24 cellular contexts compared by ENCODE assay signal in the genomic region with DNA sequence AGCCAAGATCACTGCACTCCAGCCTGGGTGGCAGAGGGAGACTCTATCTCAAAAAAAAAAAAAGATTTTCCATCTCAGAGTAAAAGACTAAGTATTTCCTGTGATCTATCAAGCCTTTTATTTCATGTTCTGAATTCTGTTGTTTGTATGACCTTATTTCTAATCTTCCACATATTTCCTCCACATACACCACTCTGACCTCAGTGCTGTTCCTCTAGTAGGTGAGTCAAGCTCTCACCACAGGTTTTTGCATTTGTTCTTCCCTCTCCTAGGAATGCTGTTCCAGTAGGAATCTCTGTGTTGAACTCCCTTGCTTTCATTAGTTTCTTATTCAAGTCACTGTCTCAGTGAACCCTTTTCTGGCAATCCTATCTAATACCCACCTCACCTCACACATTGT.
DNase-seq lines count a peak whose midpoint lies in the region; ATAC-seq, FAIRE-seq and TF ChIP-seq lines count a peak whose summit lies in the region.
"Had no signal": no experiment of that assay in that cellular context is flagged by ENCODE, and none has a peak within 500 bp of the region (broad histone marks: within the 10 kb centered on the region; RNA-seq: fewer than 3 reads in every experiment).

No MANE protein-coding gene starts in this region.

- DNase-seq in ELR (ENCODE audit: low read depth) (peak; percentile 57), M059J (ENCODE audit: low read depth) (peak; percentile 31), bronchial epithelial cell (ENCODE audit: low read depth) (peak; percentile 20), iris pigment epithelial cell (ENCODE audit: low read depth) (peak; percentile 70), heart right ventricle (no peak), ovary (no peak)
- DNase-seq: CD8-positive, alpha-beta memory T cell; DMS79; GDM1; MG63; NCI-H1092; NCI-H146; NCI-H2081 treated with DMSO at 0.1 percent for 48 hours; NCI-H510A treated with DMSO at 0.1 percent for 48 hours; NCI-H82 had no signal

- H3K9me3 ChIP-seq in heart right ventricle (no peaks in the 10 kb centered on the region), ovary (no peaks in the 10 kb centered on the region)
- H3K9me3 ChIP-seq: BLaER1, MG63 had no signal

- intact Hi-C loops in heart right ventricle (cut with DNase I) (no loop called here), ovary (cut with DNase I) (no loop called here)

- no peak for FAIRE-seq in bronchial epithelial cell (lab: Jason Lieb, UNC)
- FAIRE-seq: A204.1, D721Med, GM12878, HepG2 had no signal

- no peaks in the 10 kb centered on the region for H3K4me1 ChIP-seq in heart right ventricle
- H3K4me1 ChIP-seq in ovary (ENCODE audit: insufficient read depth): no peaks in the 10 kb centered on the region
- H3K4me1 ChIP-seq: BLaER1 had no signal

- H3K27ac ChIP-seq in heart right ventricle: no peak overlapping the region
- no peak overlapping the region for H3K27ac ChIP-seq in ovary
- H3K27ac ChIP-seq: BLaER1, KMS-11 had no signal

- TF ChIP-seq POLR2A in ovary (IDR thresholded peaks at IDR 0.05): no peak

- no peak for ATAC-seq in GM18502 (IDR thresholded peaks at IDR 0.05; ENCODE audit: poor library complexity, unreplicated experiment)
- ATAC-seq in GM21529 (IDR thresholded peaks at IDR 0.05; ENCODE audit: unreplicated experiment): no peak
- ATAC-seq in heart right ventricle: no peak
- ATAC-seq: GM12878, HCT116, HepG2 had no signal

- TF ChIP-seq EP300 in ovary (IDR thresholded peaks at IDR 0.05): no peak

- H3K4me3 ChIP-seq in bronchial epithelial cell (ENCODE audit: low read depth, low read length) (no peak overlapping the region), heart right ventricle (no peak overlapping the region), ovary (no peak overlapping the region)
- H3K4me3 ChIP-seq: BLaER1, GM12878, MG63 had no signal

- H3K27me3 ChIP-seq in bronchial epithelial cell (ENCODE audit: control insufficient read depth, insufficient read depth, low read length) (no peaks in the 10 kb centered on the region), heart right ventricle (no peaks in the 10 kb centered on the region), ovary (no peaks in the 10 kb centered on the region)
- H3K27me3 ChIP-seq: BLaER1, MG63 had no signal

- H3K36me3 ChIP-seq in bronchial epithelial cell (ENCODE audit: control insufficient read depth, insufficient read depth, low read length) (no peaks in the 10 kb centered on the region), heart right ventricle (no peaks in the 10 kb centered on the region), ovary (no peaks in the 10 kb centered on the region)

- TF ChIP-seq CTCF in bronchial epithelial cell (IDR thresholded peaks at IDR 0.05; ENCODE audit: insufficient read depth, low read length, severe bottlenecking) (no peak), heart right ventricle (IDR thresholded peaks at IDR 0.05) (no peak), ovary (IDR thresholded peaks at IDR 0.05) (no peak)

Comparison
In these comparisons a context has a peak if more than half of its experiments do, and no peak if none do; other contexts are left out.
1. DNase-seq: peak in ELR (single experiment), M059J (single experiment), bronchial epithelial cell (single experiment) and iris pigment epithelial cell (single experiment); none in heart right ventricle (0 of 2) and ovary (0 of 5).